ENCODE assay signal across 1 cellular context in the genomic region with DNA sequence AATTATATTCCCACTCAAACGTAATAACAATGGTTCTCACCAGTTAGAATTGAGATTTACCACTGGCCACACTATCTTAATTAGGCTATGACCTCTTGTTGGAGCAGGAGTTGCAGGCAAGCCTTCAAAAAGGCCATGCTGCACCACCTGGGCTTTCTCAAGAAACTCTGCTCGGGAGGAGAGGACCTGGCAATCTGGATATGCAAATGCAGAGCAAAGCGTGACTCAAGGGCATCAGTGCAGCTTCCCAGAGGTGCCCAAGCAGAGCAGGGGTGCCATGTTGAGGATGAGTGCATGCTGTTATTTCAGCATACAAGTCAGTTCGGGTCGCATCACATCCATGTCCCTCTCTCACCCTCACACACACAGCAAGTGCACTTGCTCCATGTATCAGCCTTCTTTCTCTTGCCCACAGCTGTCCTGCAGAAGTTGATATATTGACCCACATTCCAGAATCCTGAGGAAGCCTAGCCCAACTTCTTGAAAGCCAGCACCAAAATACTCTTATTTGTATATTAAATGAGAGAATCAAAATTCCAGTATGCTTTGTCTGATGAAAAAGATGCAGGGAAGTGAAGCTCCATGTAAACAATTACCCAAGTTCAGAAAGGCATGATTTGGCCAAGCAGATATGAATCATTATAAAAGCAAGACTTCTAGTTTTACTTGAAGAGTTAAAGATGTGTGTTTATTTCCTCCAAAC.
TF ChIP-seq lines count a peak whose summit lies in the region.

No MANE protein-coding gene starts in this region.

TF ChIP-seq in K562, 482 proteins besides CTCF, POLR2A, EP300 and RAD21:
- TF ChIP-seq ESRRB (CRISPR knock-in tag; IDR thresholded peaks at IDR 0.05; ENCODE audit: borderline replicate concordance) (no peak), DMBX1 (CRISPR knock-in tag; IDR thresholded peaks at IDR 0.05; ENCODE audit: borderline replicate concordance) (peak; percentile 41; the same call in 1 of the 2 replicates), BMI1 (IDR thresholded peaks at IDR 0.05; ENCODE audit: low read length) (no peak)
- TF ChIP-seq, protein P1, sequence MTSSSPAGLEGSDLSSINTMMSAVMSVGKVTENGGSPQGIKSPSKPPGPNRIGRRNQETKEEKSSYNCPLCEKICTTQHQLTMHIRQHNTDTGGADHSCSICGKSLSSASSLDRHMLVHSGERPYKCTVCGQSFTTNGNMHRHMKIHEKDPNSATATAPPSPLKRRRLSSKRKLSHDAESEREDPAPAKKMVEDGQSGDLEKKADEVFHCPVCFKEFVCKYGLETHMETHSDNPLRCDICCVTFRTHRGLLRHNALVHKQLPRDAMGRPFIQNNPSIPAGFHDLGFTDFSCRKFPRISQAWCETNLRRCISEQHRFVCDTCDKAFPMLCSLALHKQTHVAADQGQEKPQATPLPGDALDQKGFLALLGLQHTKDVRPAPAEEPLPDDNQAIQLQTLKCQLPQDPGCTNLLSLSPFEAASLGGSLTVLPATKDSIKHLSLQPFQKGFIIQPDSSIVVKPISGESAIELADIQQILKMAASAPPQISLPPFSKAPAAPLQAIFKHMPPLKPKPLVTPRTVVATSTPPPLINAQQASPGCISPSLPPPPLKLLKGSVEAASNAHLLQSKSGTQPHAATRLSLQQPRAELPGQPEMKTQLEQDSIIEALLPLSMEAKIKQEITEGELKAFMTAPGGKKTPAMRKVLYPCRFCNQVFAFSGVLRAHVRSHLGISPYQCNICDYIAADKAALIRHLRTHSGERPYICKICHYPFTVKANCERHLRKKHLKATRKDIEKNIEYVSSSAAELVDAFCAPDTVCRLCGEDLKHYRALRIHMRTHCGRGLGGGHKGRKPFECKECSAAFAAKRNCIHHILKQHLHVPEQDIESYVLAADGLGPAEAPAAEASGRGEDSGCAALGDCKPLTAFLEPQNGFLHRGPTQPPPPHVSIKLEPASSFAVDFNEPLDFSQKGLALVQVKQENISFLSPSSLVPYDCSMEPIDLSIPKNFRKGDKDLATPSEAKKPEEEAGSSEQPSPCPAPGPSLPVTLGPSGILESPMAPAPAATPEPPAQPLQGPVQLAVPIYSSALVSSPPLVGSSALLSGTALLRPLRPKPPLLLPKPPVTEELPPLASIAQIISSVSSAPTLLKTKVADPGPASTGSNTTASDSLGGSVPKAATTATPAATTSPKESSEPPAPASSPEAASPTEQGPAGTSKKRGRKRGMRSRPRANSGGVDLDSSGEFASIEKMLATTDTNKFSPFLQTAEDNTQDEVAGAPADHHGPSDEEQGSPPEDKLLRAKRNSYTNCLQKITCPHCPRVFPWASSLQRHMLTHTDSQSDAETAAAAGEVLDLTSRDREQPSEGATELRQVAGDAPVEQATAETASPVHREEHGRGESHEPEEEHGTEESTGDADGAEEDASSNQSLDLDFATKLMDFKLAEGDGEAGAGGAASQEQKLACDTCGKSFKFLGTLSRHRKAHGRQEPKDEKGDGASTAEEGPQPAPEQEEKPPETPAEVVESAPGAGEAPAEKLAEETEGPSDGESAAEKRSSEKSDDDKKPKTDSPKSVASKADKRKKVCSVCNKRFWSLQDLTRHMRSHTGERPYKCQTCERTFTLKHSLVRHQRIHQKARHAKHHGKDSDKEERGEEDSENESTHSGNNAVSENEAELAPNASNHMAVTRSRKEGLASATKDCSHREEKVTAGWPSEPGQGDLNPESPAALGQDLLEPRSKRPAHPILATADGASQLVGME (CRISPR knock-in tag; IDR thresholded peaks at IDR 0.05): 0 out of 2 replicates have a peak, but pooled peaks have one; percentile 27
- TF ChIP-seq, protein P2, sequence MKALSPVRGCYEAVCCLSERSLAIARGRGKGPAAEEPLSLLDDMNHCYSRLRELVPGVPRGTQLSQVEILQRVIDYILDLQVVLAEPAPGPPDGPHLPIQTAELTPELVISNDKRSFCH (CRISPR knock-in tag; IDR thresholded peaks at IDR 0.05): no peak
- TF ChIP-seq, protein P2 (tag; IDR thresholded peaks at IDR 0.05): no peak
